8 cellular contexts compared by ENCODE assay signal in genomic region chr1:212432163-212432705, GRCh38. TPM values are rescaled to one million over a fixed set of nuclear protein-coding genes. Genes with fewer than 3 reads are reported as not detected.
A peak's percentile ranks its signal among the peaks of the same experiment; 100 is the strongest.
DNase-seq lines count a peak whose midpoint lies in the region; ATAC-seq and TF ChIP-seq lines count a peak whose summit lies in the region.

No MANE protein-coding gene starts in this region.

- H3K36me3 ChIP-seq in BJ (ENCODE audit: control insufficient read depth, insufficient read depth, low read length) = no peaks in the 10 kb centered on the region
- no peaks in the 10 kb centered on the region; the same call in 1 of the 2 replicates for H3K36me3 ChIP-seq in MG63

- H3K4me3 ChIP-seq in BJ (ENCODE audit: low read depth, low read length) = peak overlapping the region; percentile 33
- peak overlapping the region; percentile 72 for H3K4me3 ChIP-seq in MG63
- H3K4me3 ChIP-seq in coronary artery = peak overlapping the region; percentile 82

- CTCF ChIA-PET in BJ (lab: Yijun Ruan, JAX) = interaction anchor here (0.9 to 1.4 kb wide), 2 partner anchors 21 to 24 kb away, joined by 3 to 5 read pairs; no protein-coding TSS in a partner anchor

- TF ChIP-seq CTCF in BJ (IDR thresholded peaks at IDR 0.05; ENCODE audit: insufficient read depth, low read depth, low read length) (no peak), coronary artery (IDR thresholded peaks at IDR 0.05) (no peak)

- H3K27ac Mint-ChIP-seq in natural killer cell treated with Interleukin-12 subunit alpha and Interleukin-12 subunit beta and Interleukin-15 and Interleukin-18, amount 100 ng/mL, for 72 hours = peak overlapping the region; percentile 46 to 62

- H3K27me3 ChIP-seq in BJ (ENCODE audit: control insufficient read depth, insufficient read depth, low read length) = no peaks in the 10 kb centered on the region
- H3K27me3 ChIP-seq in MG63 = no peaks in the 10 kb centered on the region

- ATAC-seq in natural killer cell treated with Interleukin-12 subunit alpha and Interleukin-12 subunit beta and Interleukin-15 and Interleukin-18, amount 100 ng/mL, for 72 hours = no peak
- ATAC-seq in left lobe of liver (no peak), GM18519 (IDR thresholded peaks at IDR 0.05; ENCODE audit: low FRiP score, unreplicated experiment) (no peak)

- H3K4me1 Mint-ChIP-seq in natural killer cell treated with Interleukin-12 subunit alpha and Interleukin-12 subunit beta and Interleukin-15 and Interleukin-18, amount 100 ng/mL, for 72 hours (ENCODE audit: low read depth in 2 of 2) = peaks cover 10 to 12% of the 10 kb centered on the region in 2 donors

- no peaks in the 10 kb centered on the region for H3K27me3 Mint-ChIP-seq in natural killer cell treated with Interleukin-12 subunit alpha and Interleukin-12 subunit beta and Interleukin-15 and Interleukin-18, amount 100 ng/mL, for 72 hours

- POLR2A ChIA-PET in BJ (lab: Charles Lee) = no interaction called here

- DNase-seq in BJ (ENCODE audit: low read depth) (no peak), MG63 (peak; percentile 31), coronary artery (ENCODE audit: low spot score) (no peak), left lobe of liver (ENCODE audit: low spot score) (no peak), NCI-H2171 (lab: John Stamatoyannopoulos, UW) (no peak), UCSD-AML1 (lab: John Stamatoyannopoulos, UW; ENCODE audit: unreplicated experiment) (no peak)
- DNase-seq in natural killer cell treated with Interleukin-12 subunit alpha and Interleukin-12 subunit beta and Interleukin-15 and Interleukin-18, amount 100 ng/mL, for 72 hours (ENCODE audit: low spot score) = no peak

- H3K36me3 Mint-ChIP-seq in natural killer cell treated with Interleukin-12 subunit alpha and Interleukin-12 subunit beta and Interleukin-15 and Interleukin-18, amount 100 ng/mL, for 72 hours = no peaks in the 10 kb centered on the region

- peak overlapping the region; percentile 73 for H3K4me3 Mint-ChIP-seq in natural killer cell treated with Interleukin-12 subunit alpha and Interleukin-12 subunit beta and Interleukin-15 and Interleukin-18, amount 100 ng/mL, for 72 hours

- no peaks in the 10 kb centered on the region for H3K9me3 Mint-ChIP-seq in natural killer cell treated with Interleukin-12 subunit alpha and Interleukin-12 subunit beta and Interleukin-15 and Interleukin-18, amount 100 ng/mL, for 72 hours

- H3K9me3 ChIP-seq in MG63 = no peaks in the 10 kb centered on the region

- peak overlapping the region; percentile 92 to 99 for H3K27ac ChIP-seq in coronary artery

RNA-seq across cellular contexts. Expression of gene NENF, which starts 0.5 kb away (rescaled TPM):
- polyA plus RNA-seq in BJ (2011; rRNA removed) = 77.4 and 85.6 TPM in 2 replicates
- 12.2 and 22.4 TPM in 2 replicates for polyA minus RNA-seq in BJ (2011; rRNA and poly(A)+ RNA removed)
- total RNA-seq in MG63 (2014; rRNA removed; shearing (Covaris generic); ENCODE audit: low replicate concordance) = 143 and 147 TPM in 2 replicates
- 10 to 100 TPM; 18.9 to 31.8 TPM for total RNA-seq in natural killer cell treated with Interleukin-12 subunit alpha and Interleukin-12 subunit beta and Interleukin-15 and Interleukin-18, amount 100 ng/mL, for 72 hours
- 23.8 TPM for total RNA-seq in left lobe of liver

RNA-seq across cellular contexts. Expression of gene PACC1, which starts 17.5 kb away (rescaled TPM):
- polyA plus RNA-seq in BJ (2011; rRNA removed) = 8.3 and 12.7 TPM in 2 replicates
- 4.4 and 8.7 TPM in 2 replicates for polyA minus RNA-seq in BJ (2011; rRNA and poly(A)+ RNA removed)
- 4.8 and 12.6 TPM in 2 replicates for total RNA-seq in MG63 (2014; rRNA removed; shearing (Covaris generic); ENCODE audit: low replicate concordance)
- total RNA-seq in natural killer cell treated with Interleukin-12 subunit alpha and Interleukin-12 subunit beta and Interleukin-15 and Interleukin-18, amount 100 ng/mL, for 72 hours = 10 to 100 TPM; 11.8 to 26.6 TPM
- total RNA-seq in left lobe of liver = 1.2 TPM
